ENCODE assay signal across 8 cellular contexts in genomic region chr12:103929909-103930786, GRCh38. TPM values are rescaled to one million over a fixed set of nuclear protein-coding genes. Genes with fewer than 3 reads are reported as not detected.
DNase-seq lines count a peak whose midpoint lies in the region; ATAC-seq, FAIRE-seq and TF ChIP-seq lines count a peak whose summit lies in the region.

HSP90B1 (plus strand) TSS chr12:103930410; CDS start chr12:103930516, 106 bp downstream.

- FAIRE-seq in colon (lab: Jason Lieb, UNC) = peak; percentile 82

- H3K36me3 ChIP-seq in BE2C = peaks cover 37% of the 10 kb centered on the region

- no peaks in the 10 kb centered on the region for H3K9me3 ChIP-seq in BE2C

- DNase-seq in BE2C (peak; percentile 100), GM19240 (ENCODE audit: insufficient read length, low spot score) (peak; percentile 75), NCI-H526 (lab: John Stamatoyannopoulos, UW) (peak; percentile 100), kidney glomerular epithelial cell (lab: John Stamatoyannopoulos, UW) (peak; percentile 100)
- peak; percentile 100 for DNase-seq in activated CD4-positive, alpha-beta T cell treated with anti-CD3 and anti-CD28 coated beads for 48 hours
- DNase-seq in stimulated activated CD4-positive, alpha-beta T cell treated with anti-CD3 and anti-CD28 coated beads, Interleukin-1b, Interleukin-23, amount 100 ng/mL, for 1 hour (ENCODE audit: low read depth in 2 of 2) = peak; percentile 97 to 98

- no peaks in the 10 kb centered on the region for H3K4me1 ChIP-seq in BE2C

- peak within 1 kb of the TSS; percentile 96 for H3K4me3 ChIP-seq in BE2C (ENCODE audit: low read depth, low read length)

- no peak for TF ChIP-seq CTCF in BE2C (IDR thresholded peaks at IDR 0.05; ENCODE audit: low read depth, low read length)

- no peaks in the 10 kb centered on the region for H3K27me3 ChIP-seq in BE2C

- ATAC-seq in HG03460 (IDR thresholded peaks at IDR 0.05; ENCODE audit: unreplicated experiment) = peak; percentile 58

RNA-seq across cellular contexts. Expression of gene HSP90B1, which starts in this region (rescaled TPM):
- 228 TPM for polyA plus RNA-seq in BE2C (2012; ENCODE audit: insufficient read depth, insufficient read length, low read depth)

Comparison
In these comparisons a context has a peak if more than half of its experiments do, and no peak if none do; other contexts are left out.
1. Peak in every context shown above with its lines: DNase-seq, ATAC-seq and H3K4me3 ChIP-seq.